In genomic region chr1:62336638-62337534, GRCh38 we compare ENCODE assay signal across 2 cellular contexts.
TF ChIP-seq lines count a peak whose summit lies in the region.

No MANE protein-coding gene starts in this region.

TF ChIP-seq in GM23338, 12 proteins besides CTCF, POLR2A, EP300 and RAD21:
- TF ChIP-seq STAT1 (IDR thresholded peaks at IDR 0.05; ENCODE audit: unreplicated experiment) = no peak
- no peak for TF ChIP-seq ETS1 (IDR thresholded peaks at IDR 0.05)
- TF ChIP-seq NANOG (IDR thresholded peaks at IDR 0.05; ENCODE audit: borderline replicate concordance) = no peak
- no peak for TF ChIP-seq REST (IDR thresholded peaks at IDR 0.05; ENCODE audit: unreplicated experiment)
- TF ChIP-seq EZH2phosphoT487 (IDR thresholded peaks at IDR 0.05; ENCODE audit: unreplicated experiment) = no peak
- TF ChIP-seq CREB1 (CRISPR knock-in tag; IDR thresholded peaks at IDR 0.05; ENCODE audit: low read depth) = no peak
- TF ChIP-seq ZNF114 (CRISPR knock-in tag; IDR thresholded peaks at IDR 0.05) = no peak
- TF ChIP-seq EZH2 (IDR thresholded peaks at IDR 0.05; ENCODE audit: low read depth, unreplicated experiment) = no peak
- TF ChIP-seq ZNF331 (CRISPR knock-in tag; IDR thresholded peaks at IDR 0.05; ENCODE audit: low read depth) = no peak
- no peak for TF ChIP-seq POLR2AphosphoS5 (IDR thresholded peaks at IDR 0.05; ENCODE audit: low read depth)
- no peak for TF ChIP-seq JUNB (IDR thresholded peaks at IDR 0.05; ENCODE audit: unreplicated experiment)
- no peak for TF ChIP-seq ZNF462 (CRISPR knock-in tag; IDR thresholded peaks at IDR 0.05)

TF ChIP-seq in H1, 55 proteins besides CTCF, POLR2A, EP300 and RAD21:
- TF ChIP-seq SIX5 (IDR thresholded peaks at IDR 0.05; ENCODE audit: low read depth, low read length) (no peak), TCF12 (IDR thresholded peaks at IDR 0.05; ENCODE audit: low read depth, low read length) (no peak), KDM4A (IDR thresholded peaks at IDR 0.05; ENCODE audit: low read depth, low read length, severe bottlenecking) (no peak)
